Comparison of ENCODE assay signal across 1 cellular context in the genomic region with DNA sequence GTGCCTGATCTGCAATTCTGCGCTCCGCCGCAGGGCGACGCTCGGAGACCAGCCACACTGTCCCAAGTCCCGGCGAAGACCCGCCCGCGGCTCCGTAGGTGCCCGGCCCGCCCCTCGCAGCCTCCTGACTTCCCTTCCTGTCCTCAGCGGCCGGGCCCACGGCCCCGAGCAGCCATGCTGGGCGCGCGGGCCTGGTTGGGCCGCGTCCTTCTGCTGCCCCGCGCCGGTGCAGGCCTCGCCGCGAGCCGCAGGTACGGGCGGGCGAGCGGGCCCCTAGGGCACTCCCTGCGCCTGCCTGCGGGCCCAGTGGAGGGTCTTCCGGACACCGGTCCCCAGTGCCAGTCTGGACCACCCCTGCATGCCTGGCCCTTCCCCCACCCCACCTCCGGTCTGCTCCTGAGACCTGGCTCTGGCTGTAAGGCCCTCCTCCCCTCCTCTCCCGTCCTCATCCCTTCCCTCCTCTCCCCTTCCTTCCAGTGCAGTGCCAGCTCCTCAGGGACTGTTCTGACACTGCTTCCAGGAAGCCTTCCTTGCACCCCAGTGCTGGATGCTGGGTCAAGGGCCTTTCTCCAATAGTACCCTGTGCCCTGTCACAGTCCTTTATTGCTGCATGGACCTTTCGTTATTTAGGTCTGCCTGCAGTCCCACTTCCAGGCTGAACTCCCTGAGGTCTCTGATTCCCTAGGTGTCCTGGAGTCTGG.
TF ChIP-seq lines count a peak whose summit lies in the region.

A gene (plus strand): TSS at position 140 of the 701 bp plus-strand sequence. CDS start 35 bp downstream, at position 175.

TF ChIP-seq in HepG2, 621 proteins besides CTCF, POLR2A, EP300 and RAD21 (continued from another document and continues in another):
- TF ChIP-seq, protein P1, sequence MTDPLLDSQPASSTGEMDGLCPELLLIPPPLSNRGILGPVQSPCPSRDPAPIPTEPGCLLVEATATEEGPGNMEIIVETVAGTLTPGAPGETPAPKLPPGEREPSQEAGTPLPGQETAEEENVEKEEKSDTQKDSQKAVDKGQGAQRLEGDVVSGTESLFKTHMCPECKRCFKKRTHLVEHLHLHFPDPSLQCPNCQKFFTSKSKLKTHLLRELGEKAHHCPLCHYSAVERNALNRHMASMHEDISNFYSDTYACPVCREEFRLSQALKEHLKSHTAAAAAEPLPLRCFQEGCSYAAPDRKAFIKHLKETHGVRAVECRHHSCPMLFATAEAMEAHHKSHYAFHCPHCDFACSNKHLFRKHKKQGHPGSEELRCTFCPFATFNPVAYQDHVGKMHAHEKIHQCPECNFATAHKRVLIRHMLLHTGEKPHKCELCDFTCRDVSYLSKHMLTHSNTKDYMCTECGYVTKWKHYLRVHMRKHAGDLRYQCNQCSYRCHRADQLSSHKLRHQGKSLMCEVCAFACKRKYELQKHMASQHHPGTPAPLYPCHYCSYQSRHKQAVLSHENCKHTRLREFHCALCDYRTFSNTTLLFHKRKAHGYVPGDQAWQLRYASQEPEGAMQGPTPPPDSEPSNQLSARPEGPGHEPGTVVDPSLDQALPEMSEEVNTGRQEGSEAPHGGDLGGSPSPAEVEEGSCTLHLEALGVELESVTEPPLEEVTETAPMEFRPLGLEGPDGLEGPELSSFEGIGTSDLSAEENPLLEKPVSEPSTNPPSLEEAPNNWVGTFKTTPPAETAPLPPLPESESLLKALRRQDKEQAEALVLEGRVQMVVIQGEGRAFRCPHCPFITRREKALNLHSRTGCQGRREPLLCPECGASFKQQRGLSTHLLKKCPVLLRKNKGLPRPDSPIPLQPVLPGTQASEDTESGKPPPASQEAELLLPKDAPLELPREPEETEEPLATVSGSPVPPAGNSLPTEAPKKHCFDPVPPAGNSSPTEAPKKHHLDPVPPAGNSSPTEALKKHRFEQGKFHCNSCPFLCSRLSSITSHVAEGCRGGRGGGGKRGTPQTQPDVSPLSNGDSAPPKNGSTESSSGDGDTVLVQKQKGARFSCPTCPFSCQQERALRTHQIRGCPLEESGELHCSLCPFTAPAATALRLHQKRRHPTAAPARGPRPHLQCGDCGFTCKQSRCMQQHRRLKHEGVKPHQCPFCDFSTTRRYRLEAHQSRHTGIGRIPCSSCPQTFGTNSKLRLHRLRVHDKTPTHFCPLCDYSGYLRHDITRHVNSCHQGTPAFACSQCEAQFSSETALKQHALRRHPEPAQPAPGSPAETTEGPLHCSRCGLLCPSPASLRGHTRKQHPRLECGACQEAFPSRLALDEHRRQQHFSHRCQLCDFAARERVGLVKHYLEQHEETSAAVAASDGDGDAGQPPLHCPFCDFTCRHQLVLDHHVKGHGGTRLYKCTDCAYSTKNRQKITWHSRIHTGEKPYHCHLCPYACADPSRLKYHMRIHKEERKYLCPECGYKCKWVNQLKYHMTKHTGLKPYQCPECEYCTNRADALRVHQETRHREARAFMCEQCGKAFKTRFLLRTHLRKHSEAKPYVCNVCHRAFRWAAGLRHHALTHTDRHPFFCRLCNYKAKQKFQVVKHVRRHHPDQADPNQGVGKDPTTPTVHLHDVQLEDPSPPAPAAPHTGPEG (CRISPR knock-in tag; IDR thresholded peaks at IDR 0.05): peak; percentile 95
- TF ChIP-seq CHD4 (IDR thresholded peaks at IDR 0.05; ENCODE audit: borderline replicate concordance, low read length) (no peak), ZNF564 (CRISPR knock-in tag; IDR thresholded peaks at IDR 0.05) (0 out of 2 replicates have a peak, but pooled peaks have one; percentile 60), RFX3 (CRISPR knock-in tag; IDR thresholded peaks at IDR 0.05) (no peak), TBP (CRISPR knock-in tag; IDR thresholded peaks at IDR 0.05) (peak; percentile 92), ZNF33A (CRISPR knock-in tag; IDR thresholded peaks at IDR 0.05; ENCODE audit: borderline replicate concordance) (no peak), TEAD3 (CRISPR knock-in tag; optimal IDR thresholded peaks at IDR 0.05; ENCODE audit: borderline replicate concordance) (peak; percentile 49), STAG1 (CRISPR knock-in tag; IDR thresholded peaks at IDR 0.05) (peak; percentile 100), RFX1 (IDR thresholded peaks at IDR 0.05) (no peak), MAF1 (CRISPR knock-in tag; IDR thresholded peaks at IDR 0.05; ENCODE audit: borderline replicate concordance) (0 out of 2 replicates have a peak, but pooled peaks have one; percentile 72), SMARCC2 (IDR thresholded peaks at IDR 0.05) (no peak), ZNF446 (CRISPR knock-in tag; IDR thresholded peaks at IDR 0.05) (0 out of 2 replicates have a peak, but pooled peaks have one; percentile 69), KDM2A (CRISPR knock-in tag; IDR thresholded peaks at IDR 0.05; ENCODE audit: borderline replicate concordance, low read depth) (peak; percentile 95), ZNF207 (IDR thresholded peaks at IDR 0.05; ENCODE audit: borderline replicate concordance) (no peak), ARID2 (CRISPR knock-in tag; IDR thresholded peaks at IDR 0.05; ENCODE audit: borderline replicate concordance) (no peak), MZF1 (CRISPR knock-in tag; IDR thresholded peaks at IDR 0.05; ENCODE audit: borderline replicate concordance) (no peak), ERF (CRISPR knock-in tag; IDR thresholded peaks at IDR 0.05) (peak; percentile 94), MIER3 (CRISPR knock-in tag; IDR thresholded peaks at IDR 0.05; ENCODE audit: borderline replicate concordance) (peak; percentile 72; the same call in 1 of the 2 replicates), KDM1A (CRISPR knock-in tag; IDR thresholded peaks at IDR 0.05) (no peak)
- TF ChIP-seq, protein P2, sequence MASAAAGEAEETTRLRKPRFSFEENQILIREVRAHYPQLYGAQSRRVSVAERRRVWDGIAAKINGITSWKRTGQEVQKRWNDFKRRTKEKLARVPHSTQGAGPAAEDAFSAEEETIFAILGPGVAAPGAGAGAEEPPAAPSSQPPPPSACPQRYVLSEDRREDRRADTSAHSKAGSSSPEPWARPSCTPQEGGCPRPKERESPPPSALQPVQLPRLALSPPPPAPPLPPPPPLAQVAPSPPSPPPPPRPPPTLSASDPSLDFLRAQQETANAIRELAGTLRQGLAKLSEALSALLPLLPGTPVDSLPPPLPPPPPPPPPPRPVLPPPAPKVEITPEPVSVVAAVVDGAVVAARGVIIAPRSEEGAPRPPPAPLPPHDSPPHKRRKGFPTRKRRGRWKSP (CRISPR knock-in tag; IDR thresholded peaks at IDR 0.05): no peak
- TF ChIP-seq, protein P3, sequence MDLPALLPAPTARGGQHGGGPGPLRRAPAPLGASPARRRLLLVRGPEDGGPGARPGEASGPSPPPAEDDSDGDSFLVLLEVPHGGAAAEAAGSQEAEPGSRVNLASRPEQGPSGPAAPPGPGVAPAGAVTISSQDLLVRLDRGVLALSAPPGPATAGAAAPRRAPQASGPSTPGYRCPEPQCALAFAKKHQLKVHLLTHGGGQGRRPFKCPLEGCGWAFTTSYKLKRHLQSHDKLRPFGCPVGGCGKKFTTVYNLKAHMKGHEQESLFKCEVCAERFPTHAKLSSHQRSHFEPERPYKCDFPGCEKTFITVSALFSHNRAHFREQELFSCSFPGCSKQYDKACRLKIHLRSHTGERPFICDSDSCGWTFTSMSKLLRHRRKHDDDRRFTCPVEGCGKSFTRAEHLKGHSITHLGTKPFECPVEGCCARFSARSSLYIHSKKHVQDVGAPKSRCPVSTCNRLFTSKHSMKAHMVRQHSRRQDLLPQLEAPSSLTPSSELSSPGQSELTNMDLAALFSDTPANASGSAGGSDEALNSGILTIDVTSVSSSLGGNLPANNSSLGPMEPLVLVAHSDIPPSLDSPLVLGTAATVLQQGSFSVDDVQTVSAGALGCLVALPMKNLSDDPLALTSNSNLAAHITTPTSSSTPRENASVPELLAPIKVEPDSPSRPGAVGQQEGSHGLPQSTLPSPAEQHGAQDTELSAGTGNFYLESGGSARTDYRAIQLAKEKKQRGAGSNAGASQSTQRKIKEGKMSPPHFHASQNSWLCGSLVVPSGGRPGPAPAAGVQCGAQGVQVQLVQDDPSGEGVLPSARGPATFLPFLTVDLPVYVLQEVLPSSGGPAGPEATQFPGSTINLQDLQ (CRISPR knock-in tag; IDR thresholded peaks at IDR 0.05): peak; percentile 92
- TF ChIP-seq, protein P4, sequence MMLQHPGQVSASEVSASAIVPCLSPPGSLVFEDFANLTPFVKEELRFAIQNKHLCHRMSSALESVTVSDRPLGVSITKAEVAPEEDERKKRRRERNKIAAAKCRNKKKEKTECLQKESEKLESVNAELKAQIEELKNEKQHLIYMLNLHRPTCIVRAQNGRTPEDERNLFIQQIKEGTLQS (CRISPR knock-in tag; IDR thresholded peaks at IDR 0.05): peak; percentile 31
- TF ChIP-seq, protein P5, sequence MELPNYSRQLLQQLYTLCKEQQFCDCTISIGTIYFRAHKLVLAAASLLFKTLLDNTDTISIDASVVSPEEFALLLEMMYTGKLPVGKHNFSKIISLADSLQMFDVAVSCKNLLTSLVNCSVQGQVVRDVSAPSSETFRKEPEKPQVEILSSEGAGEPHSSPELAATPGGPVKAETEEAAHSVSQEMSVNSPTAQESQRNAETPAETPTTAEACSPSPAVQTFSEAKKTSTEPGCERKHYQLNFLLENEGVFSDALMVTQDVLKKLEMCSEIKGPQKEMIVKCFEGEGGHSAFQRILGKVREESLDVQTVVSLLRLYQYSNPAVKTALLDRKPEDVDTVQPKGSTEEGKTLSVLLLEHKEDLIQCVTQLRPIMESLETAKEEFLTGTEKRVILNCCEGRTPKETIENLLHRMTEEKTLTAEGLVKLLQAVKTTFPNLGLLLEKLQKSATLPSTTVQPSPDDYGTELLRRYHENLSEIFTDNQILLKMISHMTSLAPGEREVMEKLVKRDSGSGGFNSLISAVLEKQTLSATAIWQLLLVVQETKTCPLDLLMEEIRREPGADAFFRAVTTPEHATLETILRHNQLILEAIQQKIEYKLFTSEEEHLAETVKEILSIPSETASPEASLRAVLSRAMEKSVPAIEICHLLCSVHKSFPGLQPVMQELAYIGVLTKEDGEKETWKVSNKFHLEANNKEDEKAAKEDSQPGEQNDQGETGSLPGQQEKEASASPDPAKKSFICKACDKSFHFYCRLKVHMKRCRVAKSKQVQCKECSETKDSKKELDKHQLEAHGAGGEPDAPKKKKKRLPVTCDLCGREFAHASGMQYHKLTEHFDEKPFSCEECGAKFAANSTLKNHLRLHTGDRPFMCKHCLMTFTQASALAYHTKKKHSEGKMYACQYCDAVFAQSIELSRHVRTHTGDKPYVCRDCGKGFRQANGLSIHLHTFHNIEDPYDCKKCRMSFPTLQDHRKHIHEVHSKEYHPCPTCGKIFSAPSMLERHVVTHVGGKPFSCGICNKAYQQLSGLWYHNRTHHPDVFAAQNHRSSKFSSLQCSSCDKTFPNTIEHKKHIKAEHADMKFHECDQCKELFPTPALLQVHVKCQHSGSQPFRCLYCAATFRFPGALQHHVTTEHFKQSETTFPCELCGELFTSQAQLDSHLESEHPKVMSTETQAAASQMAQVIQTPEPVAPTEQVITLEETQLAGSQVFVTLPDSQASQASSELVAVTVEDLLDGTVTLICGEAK (IDR thresholded peaks at IDR 0.05): no peak
- TF ChIP-seq, protein P5 (CRISPR knock-in tag; IDR thresholded peaks at IDR 0.05): peak; percentile 33; the same call in 1 of the 2 replicates
- TF ChIP-seq, protein P6, sequence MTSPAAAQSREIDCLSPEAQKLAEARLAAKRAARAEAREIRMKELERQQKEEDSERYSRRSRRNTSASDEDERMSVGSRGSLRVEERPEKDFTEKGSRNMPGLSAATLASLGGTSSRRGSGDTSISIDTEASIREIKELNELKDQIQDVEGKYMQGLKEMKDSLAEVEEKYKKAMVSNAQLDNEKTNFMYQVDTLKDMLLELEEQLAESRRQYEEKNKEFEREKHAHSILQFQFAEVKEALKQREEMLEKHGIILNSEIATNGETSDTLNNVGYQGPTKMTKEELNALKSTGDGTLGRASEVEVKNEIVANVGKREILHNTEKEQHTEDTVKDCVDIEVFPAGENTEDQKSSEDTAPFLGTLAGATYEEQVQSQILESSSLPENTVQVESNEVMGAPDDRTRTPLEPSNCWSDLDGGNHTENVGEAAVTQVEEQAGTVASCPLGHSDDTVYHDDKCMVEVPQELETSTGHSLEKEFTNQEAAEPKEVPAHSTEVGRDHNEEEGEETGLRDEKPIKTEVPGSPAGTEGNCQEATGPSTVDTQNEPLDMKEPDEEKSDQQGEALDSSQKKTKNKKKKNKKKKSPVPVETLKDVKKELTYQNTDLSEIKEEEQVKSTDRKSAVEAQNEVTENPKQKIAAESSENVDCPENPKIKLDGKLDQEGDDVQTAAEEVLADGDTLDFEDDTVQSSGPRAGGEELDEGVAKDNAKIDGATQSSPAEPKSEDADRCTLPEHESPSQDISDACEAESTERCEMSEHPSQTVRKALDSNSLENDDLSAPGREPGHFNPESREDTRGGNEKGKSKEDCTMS (CRISPR knock-in tag; conservative IDR thresholded peaks at IDR 0.05): no peak
